10 cellular contexts compared by ENCODE assay signal in the genomic region with DNA sequence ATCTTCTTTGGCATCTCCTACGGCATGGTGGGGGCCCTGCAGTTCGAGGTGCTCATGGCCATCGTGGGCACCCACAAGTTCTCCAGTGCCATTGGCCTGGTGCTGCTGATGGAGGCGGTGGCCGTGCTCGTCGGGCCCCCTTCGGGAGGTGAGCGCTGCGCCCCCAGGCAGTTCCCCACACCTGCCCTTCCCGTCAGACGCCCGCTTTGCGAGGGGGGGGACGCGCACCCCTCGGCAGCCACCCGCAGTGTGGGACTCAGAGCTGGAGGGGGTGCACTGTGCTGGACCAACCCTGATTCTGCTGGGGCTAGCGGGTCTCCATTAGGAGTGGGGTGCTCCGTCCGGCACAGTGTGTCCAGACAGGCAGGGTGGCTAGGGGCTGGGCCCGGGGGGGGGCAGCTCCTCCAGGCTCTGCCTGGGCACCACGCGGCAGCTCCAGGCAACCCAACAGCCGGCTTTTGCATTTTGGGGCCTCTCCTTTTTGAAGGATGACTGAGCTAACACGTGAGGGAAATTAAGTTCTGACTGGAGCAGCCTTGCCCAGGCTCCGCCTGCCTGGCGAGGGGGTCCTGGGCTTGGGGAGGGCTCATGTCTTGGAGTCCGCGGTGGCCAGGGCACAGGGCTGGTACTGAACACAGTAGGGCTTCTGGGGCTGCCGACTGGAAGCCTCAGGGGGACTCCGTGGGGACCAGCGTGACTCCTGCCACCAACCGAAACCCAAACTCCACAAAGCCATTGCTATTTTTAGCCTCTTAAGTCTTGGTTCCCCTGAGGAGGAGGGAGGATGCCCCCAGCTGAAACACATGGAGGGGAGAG. TPM values are rescaled to one million over a fixed set of nuclear protein-coding genes. Genes with fewer than 3 reads are reported as not detected.
DNase-seq lines count a peak whose midpoint lies in the region; ATAC-seq lines count a peak whose summit lies in the region.
"Had no signal": no experiment of that assay in that cellular context is flagged by ENCODE, and none has a peak within 500 bp of the region (broad histone marks: within the 10 kb centered on the region; RNA-seq: fewer than 3 reads in every experiment).

No MANE protein-coding gene starts in this region.

- peaks cover 5% of the 10 kb centered on the region for H3K36me3 Mint-ChIP-seq in stimulated activated naive CD8-positive, alpha-beta T cell treated with anti-CD3 and anti-CD28 coated beads, Interleukin-15, Interleukin-2, amounts not matched to agents 100 ng/mL and 50 ng/mL, for 24 hours (ENCODE audit: low read depth)
- peaks cover 29% of the 10 kb centered on the region for H3K36me3 Mint-ChIP-seq in central memory CD8-positive, alpha-beta T cell (ENCODE audit: insufficient read depth)
- peaks cover 0 to 15% (median 0%) of the 10 kb centered on the region in 3 donors for H3K36me3 Mint-ChIP-seq in naive thymus-derived CD8-positive, alpha-beta T cell

- ATAC-seq in stimulated activated naive CD8-positive, alpha-beta T cell treated with anti-CD3 and anti-CD28 coated beads, Interleukin-15, Interleukin-2, amounts not matched to agents 100 U/mL and 50 U/mL, for 24 hours = no peak
- ATAC-seq in central memory CD8-positive, alpha-beta T cell (replicated peaks; ENCODE audit: extremely low read depth, poor library complexity, severe bottlenecking) = peak; percentile 4
- peak in 1 of 2 donors; percentile 2 for ATAC-seq in naive thymus-derived CD8-positive, alpha-beta T cell
- no peak for ATAC-seq in HG03196 (IDR thresholded peaks at IDR 0.05; ENCODE audit: unreplicated experiment)

- no peak for DNase-seq in stimulated activated naive CD8-positive, alpha-beta T cell treated with anti-CD3 and anti-CD28 coated beads, Interleukin-15, Interleukin-2, amounts not matched to agents 100 U/mL and 50 U/mL, for 24 hours
- DNase-seq in central memory CD8-positive, alpha-beta T cell (ENCODE audit: low spot score in 2 of 2) = no peak
- DNase-seq in naive thymus-derived CD8-positive, alpha-beta T cell = no peak
- DNase-seq in KG1 (lab: John Stamatoyannopoulos, UW) (no peak), NCI-H2196 treated with DMSO at 0.1 percent for 48 hours (lab: John Stamatoyannopoulos, UW; ENCODE audit: unreplicated experiment) (no peak), SK-N-DZ (ENCODE audit: low spot score) (no peak)
- DNase-seq: Karpas-422, SK-N-SH had no signal

- H3K9me3 Mint-ChIP-seq in stimulated activated naive CD8-positive, alpha-beta T cell treated with anti-CD3 and anti-CD28 coated beads, Interleukin-15, Interleukin-2, amounts not matched to agents 100 ng/mL and 50 ng/mL, for 24 hours = no peaks in the 10 kb centered on the region
- H3K9me3 Mint-ChIP-seq in central memory CD8-positive, alpha-beta T cell = no peaks in the 10 kb centered on the region
- no peaks in the 10 kb centered on the region for H3K9me3 Mint-ChIP-seq in naive thymus-derived CD8-positive, alpha-beta T cell

- H3K4me1 Mint-ChIP-seq in stimulated activated naive CD8-positive, alpha-beta T cell treated with anti-CD3 and anti-CD28 coated beads, Interleukin-15, Interleukin-2, amounts not matched to agents 100 ng/mL and 50 ng/mL, for 24 hours (ENCODE audit: low read depth) = peaks cover 55% of the 10 kb centered on the region
- peaks cover 58% of the 10 kb centered on the region for H3K4me1 Mint-ChIP-seq in central memory CD8-positive, alpha-beta T cell
- peaks cover 20 to 61% (median 50%) of the 10 kb centered on the region in 4 donors for H3K4me1 Mint-ChIP-seq in naive thymus-derived CD8-positive, alpha-beta T cell

- peak overlapping the region; percentile 74 for H3K27ac Mint-ChIP-seq in stimulated activated naive CD8-positive, alpha-beta T cell treated with anti-CD3 and anti-CD28 coated beads, Interleukin-15, Interleukin-2, amounts not matched to agents 100 ng/mL and 50 ng/mL, for 24 hours
- H3K27ac Mint-ChIP-seq in central memory CD8-positive, alpha-beta T cell (ENCODE audit: low read depth) = peak overlapping the region; percentile 83
- H3K27ac Mint-ChIP-seq in naive thymus-derived CD8-positive, alpha-beta T cell = peak overlapping the region; percentile 29 to 96 (median 84)

- POLR2A ChIA-PET in naive thymus-derived CD8-positive, alpha-beta T cell (lab: Charles Lee) = interaction anchor here (0.7 to 5.3 kb wide), 8 partner anchors 9 to 79 kb away, joined by 3 to 32 read pairs (median 6); a partner anchor contains a TSS

- no peak overlapping the region for H3K4me3 Mint-ChIP-seq in stimulated activated naive CD8-positive, alpha-beta T cell treated with anti-CD3 and anti-CD28 coated beads, Interleukin-15, Interleukin-2, amounts not matched to agents 100 ng/mL and 50 ng/mL, for 24 hours
- H3K4me3 Mint-ChIP-seq in central memory CD8-positive, alpha-beta T cell = peak overlapping the region; percentile 80
- peak overlapping the region in 9 of 10 donors; percentile 74 to 89 (median 84) for H3K4me3 Mint-ChIP-seq in naive thymus-derived CD8-positive, alpha-beta T cell

- no peaks in the 10 kb centered on the region for H3K27me3 Mint-ChIP-seq in stimulated activated naive CD8-positive, alpha-beta T cell treated with anti-CD3 and anti-CD28 coated beads, Interleukin-15, Interleukin-2, amounts not matched to agents 100 ng/mL and 50 ng/mL, for 24 hours
- no peaks in the 10 kb centered on the region for H3K27me3 Mint-ChIP-seq in central memory CD8-positive, alpha-beta T cell
- peaks cover 0 to 1% (median 0%) of the 10 kb centered on the region in 5 donors for H3K27me3 Mint-ChIP-seq in naive thymus-derived CD8-positive, alpha-beta T cell

RNA-seq across cellular contexts. Expression of a gene that starts 9.1 kb away (rescaled TPM):
- total RNA-seq in naive thymus-derived CD8-positive, alpha-beta T cell = 10 to 100 TPM; 10.1 to 11.6 TPM
- 1 to 10 TPM in 2 of 3 donors, under 1 TPM in 1; 0.91 to 1.5 (median 1.0) TPM for polyA plus RNA-seq in naive thymus-derived CD8-positive, alpha-beta T cell
- 70.5 and 78.7 TPM in 2 replicates for polyA plus RNA-seq in SK-N-DZ (2014; cell fraction: cytosol; rRNA removed)
- 43.3 and 51.0 TPM in 2 replicates for polyA plus RNA-seq in SK-N-DZ (2014; cell fraction: nucleus; rRNA removed)

RNA-seq across cellular contexts. Expression of a gene that starts 25.3 kb away (rescaled TPM):
- total RNA-seq in naive thymus-derived CD8-positive, alpha-beta T cell = 10 to 100 TPM; 72.9 to 80.0 TPM
- 10 to 100 TPM; 39.6 to 53.5 (median 42.4) TPM for polyA plus RNA-seq in naive thymus-derived CD8-positive, alpha-beta T cell
- polyA plus RNA-seq in SK-N-DZ (2014; cell fraction: cytosol; rRNA removed) = 13.0 and 24.1 TPM in 2 replicates
- 39.5 and 75.5 TPM in 2 replicates for polyA plus RNA-seq in SK-N-DZ (2014; cell fraction: nucleus; rRNA removed)

RNA-seq across cellular contexts. Expression of a gene that starts 35.5 kb away (rescaled TPM):
- 100 to 1,000 TPM; 184 to 201 TPM for total RNA-seq in naive thymus-derived CD8-positive, alpha-beta T cell
- polyA plus RNA-seq in naive thymus-derived CD8-positive, alpha-beta T cell = 10 to 100 TPM; 47.6 to 72.1 (median 48.6) TPM
- 25.1 and 31.2 TPM in 2 replicates for polyA plus RNA-seq in SK-N-DZ (2014; cell fraction: cytosol; rRNA removed)
- 49.5 and 120 TPM in 2 replicates for polyA plus RNA-seq in SK-N-DZ (2014; cell fraction: nucleus; rRNA removed)
